Comparison of ENCODE assay signal across 8 cellular contexts in the genomic region with DNA sequence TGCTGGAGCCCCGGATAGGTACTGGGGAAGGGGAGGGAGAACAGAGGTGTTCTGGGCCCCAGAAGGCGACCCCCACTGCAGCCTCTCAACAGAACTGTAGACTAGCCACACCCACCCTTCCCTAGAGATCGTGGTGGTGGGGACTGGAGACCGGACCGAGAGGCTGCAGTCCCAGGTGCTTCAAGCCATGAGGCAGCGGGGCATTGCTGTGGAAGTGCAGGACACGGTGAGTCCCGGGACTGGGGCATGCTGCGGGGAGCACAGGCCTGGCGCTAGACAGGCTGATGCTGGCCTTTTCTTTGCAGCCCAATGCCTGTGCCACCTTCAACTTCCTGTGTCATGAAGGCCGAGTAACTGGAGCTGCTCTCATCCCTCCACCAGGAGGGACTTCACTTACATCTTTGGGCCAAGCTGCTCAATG. TPM values are rescaled to one million over a fixed set of nuclear protein-coding genes. Genes with fewer than 3 reads are reported as not detected.
DNase-seq lines count a peak whose midpoint lies in the region; ATAC-seq and TF ChIP-seq lines count a peak whose summit lies in the region.

No MANE protein-coding gene starts in this region.

- 19 to 23% methylated on average over 8 to 10 of the region's 11 CpGs for WGBS in thyroid gland, 2 donors

- RAD21 ChIA-PET in HCT116 (lab: Charles Lee; ENCODE audit: low non-redundant PET in 1 of 2, low total read pairs in 2 of 2, uncharacterized antibody in 2 of 2, unreplicated experiment in 2 of 2), result no interaction called here

- peaks cover 58% of the 10 kb centered on the region for H3K36me3 Mint-ChIP-seq in activated T-helper 2 cell treated with anti-CD3 and anti-CD28 coated beads, Interferon-gamma antibody, Interleukin-2, Interleukin-4, amounts not matched to agents 10 μg/mL and 5 μg/mL and 100 μg/mL, durations not matched to agents 14 hours and 24 hours and 36 hours (ENCODE audit: low read depth)

- peak overlapping the region; percentile 95 for H3K27ac Mint-ChIP-seq in activated T-helper 2 cell treated with anti-CD3 and anti-CD28 coated beads, Interferon-gamma antibody, Interleukin-2, Interleukin-4, amounts not matched to agents 10 μg/mL and 5 μg/mL and 100 μg/mL, durations not matched to agents 14 hours and 24 hours and 36 hours

- H3K4me3 ChIP-seq in HCT116 (replicated peaks in 1 of 2; ENCODE audit: low read depth in 1 of 2, low read length in 2 of 2) (peak overlapping the region; percentile 80 to 98), thyroid gland (replicated peaks in 1 of 3) (peak overlapping the region in 2 of 3 donors; percentile 97 to 98)

- H3K9me3 ChIP-seq in HCT116 (ENCODE audit: control insufficient read depth in 1 of 2, insufficient read depth in 1 of 2, low read depth in 1 of 2, low read length in 2 of 2) (no peaks in the 10 kb centered on the region), thyroid gland (no peaks in the 10 kb centered on the region)

- H3K27ac ChIP-seq in 22Rv1 (peak overlapping the region; percentile 98), HCT116 (ENCODE audit: low read depth, low read length) (peak overlapping the region; percentile 99), thyroid gland (peak overlapping the region; percentile 94 to 100 (median 100))

- H3K4me1 ChIP-seq in HCT116 (ENCODE audit: control insufficient read depth in 1 of 2, insufficient read depth in 2 of 2, low read length in 2 of 2), result peaks cover 14 to 57% of the 10 kb centered on the region in 2 experiments
- peaks cover 23 to 30% of the 10 kb centered on the region in 2 donors for H3K4me1 ChIP-seq in thyroid gland

- TF ChIP-seq CTCF in 22Rv1 (IDR thresholded peaks at IDR 0.05) (no peak), HCT116 (IDR thresholded peaks at IDR 0.05 in 2 of 3, conservative IDR thresholded peaks at IDR 0.05 in 1 of 3; ENCODE audit: borderline replicate concordance in 1 of 3, insufficient read depth in 1 of 3, low read depth in 2 of 3, low read length in 2 of 3) (no peak), thyroid gland (IDR thresholded peaks at IDR 0.05) (no peak)

- CTCF ChIA-PET in HCT116 (lab: Charles Lee), result interaction anchor here (1.0 to 3.5 kb wide), 4 partner anchors 16 to 426 kb away, joined by 4 to 29 read pairs (median 16); a partner anchor contains a TSS

- no peaks in the 10 kb centered on the region for H3K9me2 ChIP-seq in HCT116 (ENCODE audit: insufficient read depth)

- H3K36me3 ChIP-seq in HCT116 (ENCODE audit: control insufficient read depth in 1 of 2, insufficient read depth in 2 of 2, low read length in 2 of 2) (peaks cover 18 to 47% of the 10 kb centered on the region in 2 experiments; a peak in 3 of 4 replicates), thyroid gland (peaks cover 25% of the 10 kb centered on the region in 2 donors)

- DNase-seq in HCT116 (ENCODE audit: low read depth, low spot score), result no peak
- DNase-seq in activated T-helper 2 cell treated with anti-CD3 and anti-CD28 coated beads, Interferon-gamma antibody, Interleukin-2, Interleukin-4, amounts not matched to agents 10 μg/mL and 5 μg/mL and 100 μg/mL, durations not matched to agents 14 hours and 24 hours and 36 hours (ENCODE audit: low spot score), result no peak
- peak; percentile 39 for DNase-seq in kidney tubule cell (ENCODE audit: low spot score)
- no peak for DNase-seq in thyroid gland
- DNase-seq in foreskin melanocyte, result no peak
- DNase-seq in HPDE6-E6E7 (ENCODE audit: extremely low spot score), result no peak
- no peak for DNase-seq in stimulated activated CD4-positive, alpha-beta T cell treated with anti-CD3 and anti-CD28 coated beads, Interleukin-2, amount 100 ng/mL, for 48 hours

- intact Hi-C loops in HCT116 (cut with micrococcal nuclease), result no loop called here
- intact Hi-C loops in activated T-helper 2 cell treated with anti-CD3 and anti-CD28 coated beads, Interferon-gamma antibody, Interleukin-2, Interleukin-4, amounts not matched to agents 10 μg/mL and 5 μg/mL and 100 μg/mL, durations not matched to agents 14 hours and 24 hours and 36 hours (cut with micrococcal nuclease), result loop anchor here (10.0 kb wide), 1 partner anchor 392 kb away; a partner anchor contains a TSS
- intact Hi-C loops in thyroid gland (cut with DNase I), result loop anchor here (10.0 kb wide), 1 partner anchor 72 kb away; a partner anchor contains a TSS

- H3K4me2 ChIP-seq in HCT116 (ENCODE audit: low read length), result peak overlapping the region; percentile 90

- no peaks in the 10 kb centered on the region for H3K27me3 Mint-ChIP-seq in activated T-helper 2 cell treated with anti-CD3 and anti-CD28 coated beads, Interferon-gamma antibody, Interleukin-2, Interleukin-4, amounts not matched to agents 10 μg/mL and 5 μg/mL and 100 μg/mL, durations not matched to agents 14 hours and 24 hours and 36 hours (ENCODE audit: low read depth)

- H3K79me2 ChIP-seq in HCT116 (ENCODE audit: insufficient read depth, low read length), result peaks cover 81% of the 10 kb centered on the region

- H4K20me1 ChIP-seq in HCT116 (ENCODE audit: insufficient read depth), result no peaks in the 10 kb centered on the region; the same call in 1 of the 2 replicates

- no peak for TF ChIP-seq RAD21 in HCT116 (IDR thresholded peaks at IDR 0.05; ENCODE audit: low read depth)

- H3K4me1 Mint-ChIP-seq in activated T-helper 2 cell treated with anti-CD3 and anti-CD28 coated beads, Interferon-gamma antibody, Interleukin-2, Interleukin-4, amounts not matched to agents 10 μg/mL and 5 μg/mL and 100 μg/mL, durations not matched to agents 14 hours and 24 hours and 36 hours (ENCODE audit: low read depth), result peaks cover 30% of the 10 kb centered on the region

- ATAC-seq in HCT116, result no peak

- no peaks in the 10 kb centered on the region for H3K9me3 Mint-ChIP-seq in activated T-helper 2 cell treated with anti-CD3 and anti-CD28 coated beads, Interferon-gamma antibody, Interleukin-2, Interleukin-4, amounts not matched to agents 10 μg/mL and 5 μg/mL and 100 μg/mL, durations not matched to agents 14 hours and 24 hours and 36 hours

- peak overlapping the region; percentile 92 for H3K4me3 Mint-ChIP-seq in activated T-helper 2 cell treated with anti-CD3 and anti-CD28 coated beads, Interferon-gamma antibody, Interleukin-2, Interleukin-4, amounts not matched to agents 10 μg/mL and 5 μg/mL and 100 μg/mL, durations not matched to agents 14 hours and 24 hours and 36 hours (ENCODE audit: low read depth)

- no TSS peak for BruUV-seq in HCT116 (replicated peaks; lab: Mats Ljungman, UMichigan)

- peak overlapping the region; percentile 99 for H3K9ac ChIP-seq in HCT116 (ENCODE audit: low read length)

- no peak for TF ChIP-seq POLR2A in HCT116 (IDR thresholded peaks at IDR 0.05; ENCODE audit: borderline replicate concordance, extremely low read depth, insufficient read depth, insufficient read length)
- no peak for TF ChIP-seq POLR2A in thyroid gland (IDR thresholded peaks at IDR 0.05)

- H2AFZ ChIP-seq in HCT116 (ENCODE audit: low read depth, low read length, poor library complexity, severe bottlenecking), result no peak overlapping the region

- H3K27me3 ChIP-seq in HCT116 (ENCODE audit: insufficient read depth, low read length) (no peaks in the 10 kb centered on the region), thyroid gland (no peaks in the 10 kb centered on the region)

- POLR2A ChIA-PET in HCT116 (lab: Charles Lee), result interaction anchor here (0.9 to 3.6 kb wide), 5 partner anchors 10 to 111 kb away, joined by 4 to 52 read pairs (median 30); a partner anchor contains a TSS

TF ChIP-seq in HCT116, 20 proteins besides CTCF, POLR2A, EP300 and RAD21:
- TF ChIP-seq EZH2phosphoT487 (IDR thresholded peaks at IDR 0.05; ENCODE audit: borderline replicate concordance), result no peak
- TF ChIP-seq FOSL1 (IDR thresholded peaks at IDR 0.05; ENCODE audit: low read depth), result no peak
- TF ChIP-seq EZH2 (IDR thresholded peaks at IDR 0.05), result no peak
- TF ChIP-seq, protein P1, sequence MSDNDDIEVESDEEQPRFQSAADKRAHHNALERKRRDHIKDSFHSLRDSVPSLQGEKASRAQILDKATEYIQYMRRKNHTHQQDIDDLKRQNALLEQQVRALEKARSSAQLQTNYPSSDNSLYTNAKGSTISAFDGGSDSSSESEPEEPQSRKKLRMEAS (IDR thresholded peaks at IDR 0.05), result no peak
- no peak for TF ChIP-seq EGR1 (IDR thresholded peaks at IDR 0.05; ENCODE audit: low read depth)
- TF ChIP-seq CEBPB (IDR thresholded peaks at IDR 0.05; ENCODE audit: low read depth), result no peak
- peak; percentile 44 for TF ChIP-seq POLR2AphosphoS5 (IDR thresholded peaks at IDR 0.05; ENCODE audit: low read depth, low read length)
- no peak for TF ChIP-seq ZNF274 (IDR thresholded peaks at IDR 0.05; ENCODE audit: low read depth, low read length)
- TF ChIP-seq ELF1 (IDR thresholded peaks at IDR 0.05; ENCODE audit: borderline replicate concordance, low read depth), result no peak

RNA-seq across cellular contexts. Expression of a gene that starts 0.8 kb away (rescaled TPM):
- 91.0 TPM for total RNA-seq in HCT116 (2021; ENCODE audit: unreplicated experiment)
- polyA plus RNA-seq in HCT116 (2012), result 124 TPM in 2 replicates
- total RNA-seq in activated T-helper 2 cell treated with anti-CD3 and anti-CD28 coated beads, Interferon-gamma antibody, Interleukin-2, Interleukin-4, amounts not matched to agents 10 μg/mL and 5 μg/mL and 100 μg/mL, durations not matched to agents 14 hours and 24 hours and 36 hours, result 118 and 120 TPM in 2 replicates
- total RNA-seq in thyroid gland, result 100 to 1,000 TPM; 120 to 305 (median 146) TPM

RNA-seq across cellular contexts. Expression of a gene that starts 4.4 kb away (rescaled TPM):
- total RNA-seq in HCT116 (2021; ENCODE audit: unreplicated experiment), result 42.9 TPM
- 59.5 TPM in 2 replicates for polyA plus RNA-seq in HCT116 (2012)
- total RNA-seq in activated T-helper 2 cell treated with anti-CD3 and anti-CD28 coated beads, Interferon-gamma antibody, Interleukin-2, Interleukin-4, amounts not matched to agents 10 μg/mL and 5 μg/mL and 100 μg/mL, durations not matched to agents 14 hours and 24 hours and 36 hours, result 30.4 and 30.5 TPM in 2 replicates
- 10 to 100 TPM; 43.1 to 91.4 (median 60.0) TPM for total RNA-seq in thyroid gland

RNA-seq across cellular contexts. Expression of a gene that starts 6.4 kb away (rescaled TPM):
- total RNA-seq in HCT116 (2021; ENCODE audit: unreplicated experiment) (599 TPM), thyroid gland (100 to 1,000 TPM in 3 of 4 donors, 10 to 100 TPM in 1; 92.9 to 159 (median 109) TPM)
- polyA plus RNA-seq in HCT116 (2012), result 679 and 749 TPM in 2 replicates
- 412 and 416 TPM in 2 replicates for total RNA-seq in activated T-helper 2 cell treated with anti-CD3 and anti-CD28 coated beads, Interferon-gamma antibody, Interleukin-2, Interleukin-4, amounts not matched to agents 10 μg/mL and 5 μg/mL and 100 μg/mL, durations not matched to agents 14 hours and 24 hours and 36 hours

RNA-seq across cellular contexts. Expression of a gene that starts 15.6 kb away (rescaled TPM):
- total RNA-seq in HCT116 (2021; ENCODE audit: unreplicated experiment), result 174 TPM
- 149 and 156 TPM in 2 replicates for polyA plus RNA-seq in HCT116 (2012)
- total RNA-seq in activated T-helper 2 cell treated with anti-CD3 and anti-CD28 coated beads, Interferon-gamma antibody, Interleukin-2, Interleukin-4, amounts not matched to agents 10 μg/mL and 5 μg/mL and 100 μg/mL, durations not matched to agents 14 hours and 24 hours and 36 hours, result 161 and 167 TPM in 2 replicates
- 100 to 1,000 TPM; 125 to 169 (median 149) TPM for total RNA-seq in thyroid gland

RNA-seq across cellular contexts. Expression of a gene that starts 32.7 kb away (rescaled TPM):
- total RNA-seq in HCT116 (2021; ENCODE audit: unreplicated experiment) (60.5 TPM), thyroid gland (100 to 1,000 TPM in 1 of 4 donors, 10 to 100 TPM in 3; 73.5 to 117 (median 95.0) TPM)
- 59.7 and 67.7 TPM in 2 replicates for polyA plus RNA-seq in HCT116 (2012)
- 37.8 and 39.1 TPM in 2 replicates for total RNA-seq in activated T-helper 2 cell treated with anti-CD3 and anti-CD28 coated beads, Interferon-gamma antibody, Interleukin-2, Interleukin-4, amounts not matched to agents 10 μg/mL and 5 μg/mL and 100 μg/mL, durations not matched to agents 14 hours and 24 hours and 36 hours
